ENCODE assay signal across 19 cellular contexts in genomic region chr13:30863796-30864195, GRCh38. TPM values are rescaled to one million over a fixed set of nuclear protein-coding genes. Genes with fewer than 3 reads are reported as not detected.
DNase-seq lines count a peak whose midpoint lies in the region; ATAC-seq and TF ChIP-seq lines count a peak whose summit lies in the region.
"Had no signal": no experiment of that assay in that cellular context is flagged by ENCODE, and none has a peak within 500 bp of the region (broad histone marks: within the 10 kb centered on the region; RNA-seq: fewer than 3 reads in every experiment).

No MANE protein-coding gene starts in this region.

- no peaks in the 10 kb centered on the region for H4K20me1 ChIP-seq in IMR-90 (ENCODE audit: insufficient read depth, low read length)

- no peaks in the 10 kb centered on the region for H3K36me3 ChIP-seq in IMR-90 (ENCODE audit: control insufficient read depth, insufficient read depth, low read length)
- H3K36me3 ChIP-seq in duodenal mucosa (ENCODE audit: control insufficient read depth in 1 of 2, insufficient read depth in 2 of 2, low read length in 2 of 2), result no peaks in the 10 kb centered on the region
- no peaks in the 10 kb centered on the region for H3K36me3 ChIP-seq in stomach smooth muscle (ENCODE audit: control insufficient read depth in 2 of 2, insufficient read depth in 2 of 2, low read length in 2 of 2)
- H3K36me3 ChIP-seq: MG63 had no signal

- peak overlapping the region; percentile 21 for H2AK9ac ChIP-seq in IMR-90 (replicated peaks; ENCODE audit: low read depth, low read length, poor library complexity)

- H3K4me3 ChIP-seq in IMR-90 (ENCODE audit: insufficient read depth, low read depth, low read length) (no peak overlapping the region), duodenal mucosa (ENCODE audit: low read depth in 1 of 2, low read length in 2 of 2) (no peak overlapping the region), stomach smooth muscle (ENCODE audit: low read length in 2 of 2) (peak overlapping the region in 1 of 2 donors; percentile 35)
- H3K4me3 ChIP-seq: dorsolateral prefrontal cortex, MG63 had no signal

- peak overlapping the region; percentile 96 for H3K18ac ChIP-seq in IMR-90 (ENCODE audit: low read depth, low read length)

- no peak for TF ChIP-seq POLR2A in IMR-90 (IDR thresholded peaks at IDR 0.05; ENCODE audit: low read depth, low read length)

- peaks cover 27% of the 10 kb centered on the region for H3K9me1 ChIP-seq in IMR-90 (ENCODE audit: insufficient read depth, low read length)

- H4K8ac ChIP-seq in IMR-90 (ENCODE audit: low read depth in 2 of 2, low read length in 2 of 2), result peak overlapping the region; percentile 49 to 93

- TF ChIP-seq RAD21 in IMR-90 (IDR thresholded peaks at IDR 0.05; ENCODE audit: low read length), result no peak

- peak overlapping the region; percentile 98 for H4K91ac ChIP-seq in IMR-90 (ENCODE audit: insufficient read depth, low read depth, low read length)

- no peak for DNase-seq in IMR-90
- DNase-seq in mesothelial cell of epicardium (ENCODE audit: low spot score in 2 of 2, unreplicated experiment in 2 of 2), result no peak
- no peak for DNase-seq in SK-N-DZ (ENCODE audit: low spot score)
- no peak for DNase-seq in NCI-H748 treated with DMSO at 0.1 percent for 48 hours (lab: John Stamatoyannopoulos, UW)
- no peak for DNase-seq in effector memory CD8-positive, alpha-beta T cell
- DNase-seq in SHP77 (lab: John Stamatoyannopoulos, UW), result no peak
- DNase-seq: activated CD4-positive, CD25-positive, alpha-beta regulatory T cell treated with anti-CD3 and anti-CD28 coated beads, Interleukin-2, amount 50 U/mL, for 72 hours; activated T-cell treated with anti-CD3 and anti-CD28 coated beads for 4 hours; C1 segment of cervical spinal cord; DND-41; dorsolateral prefrontal cortex; foreskin melanocyte; NK-92 treated with Interleukin-12 subunit alpha and Interleukin-12 subunit beta, amount 100 ng/mL, for 24 hours; posterior cingulate gyrus; stimulated activated CD4-positive, alpha-beta T cell treated with anti-CD3 and anti-CD28 coated beads, Interleukin-4, amount 100 ng/mL, for 4 hours; stimulated activated naive CD4-positive, alpha-beta T cell had no signal

- H2BK20ac ChIP-seq in IMR-90 (ENCODE audit: low read depth, low read length), result peak overlapping the region; percentile 98

- peak overlapping the region; percentile 89 for H2AK5ac ChIP-seq in IMR-90 (ENCODE audit: low read depth, low read length)

- peak overlapping the region; percentile 89 for H3K23ac ChIP-seq in IMR-90 (ENCODE audit: low read depth, low read length)

- peak overlapping the region; percentile 95 for H2BK5ac ChIP-seq in IMR-90 (ENCODE audit: low read depth, low read length, poor library complexity, severe bottlenecking)

- peaks cover 40% of the 10 kb centered on the region for H3K4me1 ChIP-seq in IMR-90 (ENCODE audit: control insufficient read depth, insufficient read depth, low read length)
- peaks cover 9 to 16% of the 10 kb centered on the region in 2 donors for H3K4me1 ChIP-seq in duodenal mucosa (ENCODE audit: control insufficient read depth in 1 of 2, insufficient read depth in 2 of 2, low read length in 2 of 2)
- H3K4me1 ChIP-seq in stomach smooth muscle (ENCODE audit: control insufficient read depth, insufficient read depth, low read length), result peaks cover 42% of the 10 kb centered on the region

- intact Hi-C loops in IMR-90 (cut with micrococcal nuclease), result loop anchor here (2.0 to 10.0 kb wide), 5 partner anchors 57 to 729 kb away; partner anchors contain the start of gene HMGB1

- peak overlapping the region; percentile 96 for H3K14ac ChIP-seq in IMR-90 (replicated peaks; ENCODE audit: low read depth, low read length)

- no peaks in the 10 kb centered on the region for H3K36me3 Mint-ChIP-seq in mesothelial cell of epicardium
- no peaks in the 10 kb centered on the region for H3K36me3 Mint-ChIP-seq in effector memory CD8-positive, alpha-beta T cell (ENCODE audit: insufficient read depth)

- H3K9me3 Mint-ChIP-seq in mesothelial cell of epicardium, result no peaks in the 10 kb centered on the region
- H3K9me3 Mint-ChIP-seq in effector memory CD8-positive, alpha-beta T cell, result no peaks in the 10 kb centered on the region

- H3K9me3 ChIP-seq in IMR-90 (ENCODE audit: control insufficient read depth, insufficient read depth, low read length) (no peaks in the 10 kb centered on the region), duodenal mucosa (ENCODE audit: control insufficient read depth in 1 of 2, low read length in 2 of 2) (no peaks in the 10 kb centered on the region), stomach smooth muscle (ENCODE audit: control insufficient read depth in 2 of 2, low read length in 2 of 2) (no peaks in the 10 kb centered on the region)
- H3K9me3 ChIP-seq: MG63 had no signal

- H3K4me3 Mint-ChIP-seq in mesothelial cell of epicardium, result no peak overlapping the region
- no peak overlapping the region for H3K4me3 Mint-ChIP-seq in effector memory CD8-positive, alpha-beta T cell

- in situ Hi-C loops in IMR-90 (cut with MboI; ENCODE audit: low sequenced_read_pairs), result loop anchor here (10.0 kb wide), 1 partner anchor 189 kb away; no protein-coding TSS in a partner anchor

- H3K27me3 Mint-ChIP-seq in mesothelial cell of epicardium (ENCODE audit: low read depth), result no peaks in the 10 kb centered on the region
- H3K27me3 Mint-ChIP-seq in effector memory CD8-positive, alpha-beta T cell, result peaks cover 9 to 16% of the 10 kb centered on the region in 2 donors

- peaks cover 78% of the 10 kb centered on the region for H3K4me1 Mint-ChIP-seq in mesothelial cell of epicardium
- H3K4me1 Mint-ChIP-seq in effector memory CD8-positive, alpha-beta T cell (ENCODE audit: low read depth in 2 of 2), result peaks cover 5% of the 10 kb centered on the region in 2 donors

- H3K4me2 ChIP-seq in IMR-90 (ENCODE audit: low read depth, low read length), result no peak overlapping the region

- BruUV-seq in IMR-90 (replicated peaks; lab: Mats Ljungman, UMichigan), result no TSS peak

- H2BK120ac ChIP-seq in IMR-90 (ENCODE audit: low read depth, low read length), result peak overlapping the region; percentile 100

- no peak for ATAC-seq in IMR-90 (ENCODE audit: low read depth)
- no peak for ATAC-seq in effector memory CD8-positive, alpha-beta T cell (replicated peaks)

- peak overlapping the region; percentile 97; the same call in 2 of the 3 replicates for H2BK15ac ChIP-seq in IMR-90 (ENCODE audit: low read depth, low read length)

- H3K27ac ChIP-seq in IMR-90 (ENCODE audit: insufficient read depth, low read length) (peak overlapping the region; percentile 94), duodenal mucosa (ENCODE audit: low read depth, low read length) (peak overlapping the region; percentile 30), stomach smooth muscle (ENCODE audit: low read length) (peak overlapping the region; percentile 90)

- POLR2A ChIA-PET in IMR-90 (lab: Charles Lee; ENCODE audit: unreplicated experiment), result no interaction called here

- H2AFZ ChIP-seq in IMR-90 (replicated peaks; ENCODE audit: low read length, poor library complexity), result no peak overlapping the region

- peak overlapping the region; percentile 68 for H3K56ac ChIP-seq in IMR-90 (ENCODE audit: extremely low read depth, insufficient read depth, low read length)

- peak overlapping the region; percentile 98 for H3K4ac ChIP-seq in IMR-90 (ENCODE audit: low read depth, low read length)

- H3K27ac Mint-ChIP-seq in mesothelial cell of epicardium, result peak overlapping the region; percentile 99
- no peak overlapping the region for H3K27ac Mint-ChIP-seq in effector memory CD8-positive, alpha-beta T cell

- no peak for TF ChIP-seq CTCF in IMR-90 (conservative IDR thresholded peaks at IDR 0.05; ENCODE audit: low read depth, low read length)
- no peak for TF ChIP-seq CTCF in mesothelial cell of epicardium (IDR thresholded peaks at IDR 0.05; ENCODE audit: unreplicated experiment)

- dilution Hi-C loops in IMR-90 (cut with HindIII; ENCODE audit: low sequenced_read_pairs, unreplicated experiment), result no loop called here

- H3K27me3 ChIP-seq in IMR-90 (ENCODE audit: control insufficient read depth, insufficient read depth, low read length) (no peaks in the 10 kb centered on the region), duodenal mucosa (ENCODE audit: control insufficient read depth in 1 of 2, insufficient read depth in 2 of 2, low read length in 2 of 2) (peaks cover 0 to 4% of the 10 kb centered on the region in 2 donors), stomach smooth muscle (ENCODE audit: control insufficient read depth in 1 of 2, insufficient read depth in 2 of 2, low read length in 2 of 2) (no peaks in the 10 kb centered on the region)
- H3K27me3 ChIP-seq: dorsolateral prefrontal cortex, MG63 had no signal

- 80% methylated on average over 3 of the region's 7 CpGs; no CpG with 5 or more reads in 1 of the 2 experiments for WGBS in IMR-90 (ENCODE audit: extremely low coverage in 2 of 2, insufficient read length in 1 of 2), 2 experiments

- H3K9ac ChIP-seq in IMR-90 (ENCODE audit: low read depth, low read length), result no peak overlapping the region; the same call in 1 of the 2 replicates
- H3K9ac ChIP-seq in duodenal mucosa (ENCODE audit: low read depth in 1 of 2, low read length in 2 of 2), result no peak overlapping the region
- H3K9ac ChIP-seq in stomach smooth muscle (ENCODE audit: low read length in 2 of 2), result peak overlapping the region in 1 of 2 donors; percentile 60

- CTCF ChIA-PET in IMR-90 (lab: Yijun Ruan, JAX), result no interaction called here

- peak overlapping the region; percentile 86 for H4K5ac ChIP-seq in IMR-90 (ENCODE audit: low read depth, low read length)

- H3K79me1 ChIP-seq in IMR-90 (ENCODE audit: low read depth in 1 of 2, low read length in 2 of 2), result peaks cover 0 to 7% of the 10 kb centered on the region in 2 experiments; a peak in 1 of 4 replicates

TF ChIP-seq in IMR-90, 13 proteins besides CTCF, POLR2A, EP300 and RAD21:
- TF ChIP-seq CHD1 (IDR thresholded peaks at IDR 0.05; ENCODE audit: low read depth, low read length), result no peak
- TF ChIP-seq CEBPB (IDR thresholded peaks at IDR 0.05; ENCODE audit: low read depth, low read length), result no peak
- TF ChIP-seq MAFK (IDR thresholded peaks at IDR 0.05; ENCODE audit: low read depth, low read length), result no peak
- no peak for TF ChIP-seq FOS (IDR thresholded peaks at IDR 0.05; ENCODE audit: low read depth, low read length)

RNA-seq across cellular contexts. Expression of gene MEDAG, which starts 42.3 kb away (rescaled TPM):
- 0.28 and 0.36 TPM in 2 replicates for total RNA-seq in IMR-90 (2012; rRNA removed)
- polyA plus RNA-seq in IMR-90 (2012; rRNA removed), result 0.27 and 0.32 TPM in 2 replicates
- polyA plus RNA-seq in IMR-90 (2012; cell fraction: cytosol; rRNA removed), result 0.50 and 0.54 TPM in 2 replicates
- 0.35 and 1.4 TPM in 2 replicates for polyA plus RNA-seq in IMR-90 (2012; cell fraction: nucleus; rRNA removed; ENCODE audit: low replicate concordance)
- 7.5 to 7.9 TPM (median 7.7 TPM) in 3 replicates for total RNA-seq in mesothelial cell of epicardium
- not detected in 2 replicates for polyA plus RNA-seq in SK-N-DZ (2014; cell fraction: cytosol; rRNA removed)
- polyA plus RNA-seq in SK-N-DZ (2014; cell fraction: nucleus; rRNA removed), result not detected in 2 replicates

Comparison
In these comparisons a context has a peak if more than half of its experiments do, and no peak if none do; other contexts are left out.
1. H3K27ac ChIP-seq: peak in every context shown above with its lines; median percentile 94 in IMR-90; 90 in stomach smooth muscle; 30 in duodenal mucosa.